ENCODE assay signal across 1 cellular context in genomic region chr7:47327306-47327697, GRCh38.
TF ChIP-seq lines count a peak whose summit lies in the region.

No MANE protein-coding gene starts in this region.

TF ChIP-seq in H1, 55 proteins besides CTCF, POLR2A, EP300 and RAD21:
- TF ChIP-seq KDM4A (IDR thresholded peaks at IDR 0.05; ENCODE audit: low read depth, low read length, severe bottlenecking) (no peak), SP4 (IDR thresholded peaks at IDR 0.05; ENCODE audit: low read length) (no peak), RNF2 (IDR thresholded peaks at IDR 0.05; ENCODE audit: borderline replicate concordance, low read depth, low read length, missing control alignments, poor library complexity, severe bottlenecking) (no peak), EZH2 (IDR thresholded peaks at IDR 0.05; ENCODE audit: low read depth, low read length, severe bottlenecking) (no peak), JUND (IDR thresholded peaks at IDR 0.05; ENCODE audit: low read length) (no peak), TBP (IDR thresholded peaks at IDR 0.05; ENCODE audit: low read depth, low read length) (no peak), E2F6 (IDR thresholded peaks at IDR 0.05) (no peak), ZNF274 (IDR thresholded peaks at IDR 0.05; ENCODE audit: borderline replicate concordance, extremely low read depth, low read length) (no peak), KDM5A (IDR thresholded peaks at IDR 0.05; ENCODE audit: low read length) (no peak), POLR2AphosphoS5 (IDR thresholded peaks at IDR 0.05; ENCODE audit: low read depth, low read length) (no peak), CHD2 (IDR thresholded peaks at IDR 0.05; ENCODE audit: low read length) (no peak), CBX8 (IDR thresholded peaks at IDR 0.05; ENCODE audit: borderline replicate concordance, low read depth, low read length) (no peak), MAFK (IDR thresholded peaks at IDR 0.05; ENCODE audit: low read depth, low read length) (no peak), NANOG (IDR thresholded peaks at IDR 0.05; ENCODE audit: insufficient read depth, low read depth, low read length, poor library complexity, severe bottlenecking) (no peak), SP1 (IDR thresholded peaks at IDR 0.05; ENCODE audit: low read depth, low read length) (no peak)
